Comparison of ENCODE assay signal across 18 cellular contexts in the genomic region with DNA sequence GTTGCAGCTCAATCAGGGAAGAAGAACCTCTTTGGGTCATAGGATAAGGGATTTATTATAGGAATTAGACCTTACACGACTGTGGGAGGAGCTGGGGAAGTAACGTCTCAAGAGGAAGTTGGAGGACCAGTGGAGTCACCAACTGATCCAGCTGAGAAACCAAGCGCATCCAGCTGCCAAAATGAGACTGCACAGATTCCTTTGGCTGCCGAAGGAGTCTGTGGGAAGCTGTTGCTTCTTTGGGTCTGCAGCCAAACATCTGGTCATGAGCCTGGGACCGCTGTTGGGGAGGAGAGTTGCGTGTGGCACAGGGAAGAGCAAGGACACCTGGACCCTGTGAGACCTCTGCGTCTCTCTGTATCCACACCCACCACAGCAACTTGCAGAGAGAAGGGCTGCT. TPM values are rescaled to one million over a fixed set of nuclear protein-coding genes. Genes with fewer than 3 reads are reported as not detected.
DNase-seq lines count a peak whose midpoint lies in the region; ATAC-seq, FAIRE-seq and TF ChIP-seq lines count a peak whose summit lies in the region.
"Had no signal": no experiment of that assay in that cellular context is flagged by ENCODE, and none has a peak within 500 bp of the region (broad histone marks: within the 10 kb centered on the region; RNA-seq: fewer than 3 reads in every experiment).

No MANE protein-coding gene starts in this region.

- no peak overlapping the region for H2AFZ ChIP-seq in neuronal stem cell (ENCODE audit: low read length)

- no peak for TF ChIP-seq CTCF in fibroblast of the aortic adventitia (IDR thresholded peaks at IDR 0.05; ENCODE audit: insufficient read depth, low read length)

- ATAC-seq in HG02610 (IDR thresholded peaks at IDR 0.05; ENCODE audit: unreplicated experiment) (no peak), GM19351 (IDR thresholded peaks at IDR 0.05; ENCODE audit: unreplicated experiment) (no peak)

- no peak overlapping the region for H3K9ac ChIP-seq in neuronal stem cell (ENCODE audit: low read depth, low read length, poor library complexity)

- H3K9me3 ChIP-seq in neuronal stem cell (replicated peaks in 1 of 2; ENCODE audit: control insufficient read depth in 2 of 2, insufficient read depth in 1 of 2, low read depth in 1 of 2, low read length in 2 of 2) = peaks cover 0 to 1% of the 10 kb centered on the region in 2 donors
- H3K9me3 ChIP-seq: HAP-1 had no signal

- H3K14ac ChIP-seq in neuronal stem cell (ENCODE audit: low read length) = peak overlapping the region; percentile 84

- peak; percentile 38 for FAIRE-seq in RCC 7860 (lab: Jason Lieb, UNC)
- FAIRE-seq: D721Med had no signal

- H3K27ac ChIP-seq in neuronal stem cell (replicated peaks; ENCODE audit: low read length) = no peak overlapping the region

- no peak for TF ChIP-seq POLR2A in erythroblast (IDR thresholded peaks at IDR 0.05; ENCODE audit: low read length)

- DNase-seq in Caki2 (ENCODE audit: low read depth) (peak; percentile 57), RCC 7860 (ENCODE audit: low spot score) (peak; percentile 42), fibroblast of the aortic adventitia (ENCODE audit: low read depth) (peak; percentile 14), neuronal stem cell (ENCODE audit: low spot score) (no peak), erythroblast (lab: John Stamatoyannopoulos, UW) (no peak), NCI-H345 treated with DMSO at 0.1 percent for 48 hours (lab: John Stamatoyannopoulos, UW; ENCODE audit: unreplicated experiment) (no peak)
- DNase-seq: CD4-positive, CD25-positive, alpha-beta regulatory T cell; GF-D8; IMR-90; NCI-H1436 treated with DMSO at 0.1 percent for 48 hours; NCI-H2081 treated with DMSO at 0.1 percent for 48 hours; NCI-H226; NCI-H526 treated with DMSO at 0.1 percent for 48 hours had no signal

- H2AK5ac ChIP-seq in neuronal stem cell (ENCODE audit: low read depth, low read length) = no peak overlapping the region

- H4K91ac ChIP-seq in neuronal stem cell (ENCODE audit: low read depth, low read length, poor library complexity) = no peak overlapping the region

- H2BK12ac ChIP-seq in neuronal stem cell (ENCODE audit: low read length) = no peak overlapping the region

- WGBS in neuronal stem cell (ENCODE audit: extremely low coverage in 2 of 2, insufficient read length in 2 of 2, insufficient replicate concordance in 1 of 2), 2 donors = no CpG with 5 or more reads among the region's 7 CpGs

- peak overlapping the region; percentile 19 for H3K18ac ChIP-seq in neuronal stem cell (ENCODE audit: low read length)

- no peak overlapping the region for H4K8ac ChIP-seq in neuronal stem cell (ENCODE audit: low read depth, low read length)

- no peak overlapping the region for H3K4me3 ChIP-seq in fibroblast of the aortic adventitia (ENCODE audit: low read depth, low read length)
- peak overlapping the region in 1 of 2 donors; percentile 13 for H3K4me3 ChIP-seq in neuronal stem cell (ENCODE audit: low read length in 2 of 2)
- H3K4me3 ChIP-seq: HAP-1 had no signal

- H3K4me2 ChIP-seq in neuronal stem cell (ENCODE audit: insufficient read depth, low read length, poor library complexity, severe bottlenecking) = no peak overlapping the region

- no peak overlapping the region for H3K4ac ChIP-seq in neuronal stem cell (ENCODE audit: low read length)

- H2BK120ac ChIP-seq in neuronal stem cell (ENCODE audit: low read depth, low read length) = no peak overlapping the region

- H3K4me1 ChIP-seq in neuronal stem cell (ENCODE audit: control insufficient read depth in 2 of 2, insufficient read depth in 1 of 2, low read depth in 1 of 2, low read length in 2 of 2) = no peaks in the 10 kb centered on the region
- H3K4me1 ChIP-seq: HAP-1 had no signal

- peaks cover 0 to 25% (median 0%) of the 10 kb centered on the region in 3 experiments for H3K27me3 ChIP-seq in neuronal stem cell (ENCODE audit: control insufficient read depth in 3 of 3, insufficient read depth in 3 of 3, low read depth in 1 of 3, low read length in 3 of 3)

- no peak overlapping the region for H2BK15ac ChIP-seq in neuronal stem cell (ENCODE audit: low read length)

- H3K23ac ChIP-seq in neuronal stem cell (ENCODE audit: low read depth, low read length, poor library complexity) = no peak overlapping the region

- H2BK5ac ChIP-seq in neuronal stem cell (ENCODE audit: low read length) = no peak overlapping the region

- H3K79me1 ChIP-seq in neuronal stem cell (ENCODE audit: low read depth, low read length) = no peaks in the 10 kb centered on the region

- H3K36me3 ChIP-seq in neuronal stem cell (replicated peaks in 1 of 2; ENCODE audit: control insufficient read depth in 2 of 2, insufficient read depth in 2 of 2, low read length in 2 of 2) = no peaks in the 10 kb centered on the region
- H3K36me3 ChIP-seq: HAP-1 had no signal

- in situ Hi-C loops in Caki2 (cut with HindIII; ENCODE audit: low pct_unique_long_range_greater_than_20kb, low sequenced_read_pairs) = no loop called here

RNA-seq across cellular contexts. Expression of gene NACA2, which starts 2.4 kb away (rescaled TPM):
- not detected in 2 replicates for total RNA-seq in Caki2 (2014; rRNA removed; shearing (Covaris generic); ENCODE audit: low replicate concordance)
- not detected in 2 replicates for total RNA-seq in fibroblast of the aortic adventitia (ENCODE audit: low replicate concordance)
- polyA plus RNA-seq in neuronal stem cell (2013, experiment 1 of 2) = not detected
- polyA plus RNA-seq in neuronal stem cell (2013, experiment 2 of 2) = not detected
- total RNA-seq: CD4-positive, CD25-positive, alpha-beta regulatory T cell; IMR-90; LHCN-M2 had no signal
- polyA plus RNA-seq: CD4-positive, CD25-positive, alpha-beta regulatory T cell; IMR-90 had no signal

Comparison
In these comparisons a context has a peak if more than half of its experiments do, and no peak if none do; other contexts are left out.
1. DNase-seq: peak in Caki2 (single experiment), RCC 7860 (single experiment) and fibroblast of the aortic adventitia (single experiment); none in neuronal stem cell (single experiment), erythroblast (0 of 2) and NCI-H345 treated with DMSO at 0.1 percent for 48 hours (single experiment).